ENCODE assay signal across 22 cellular contexts in genomic region chr12:4120316-4120920, GRCh38.
DNase-seq lines count a peak whose midpoint lies in the region; ATAC-seq and TF ChIP-seq lines count a peak whose summit lies in the region.
"Had no signal": no experiment of that assay in that cellular context is flagged by ENCODE, and none has a peak within 500 bp of the region (broad histone marks: within the 10 kb centered on the region; RNA-seq: fewer than 3 reads in every experiment).

No MANE protein-coding gene starts in this region.

- no peak overlapping the region for H2BK5ac ChIP-seq in mesenchymal stem cell (ENCODE audit: low read depth, low read length, poor library complexity, severe bottlenecking)

- 78% methylated on average over 3 of the region's 5 CpGs for WGBS in mesenchymal stem cell

- H3K4me3 Mint-ChIP-seq in stimulated activated naive CD8-positive, alpha-beta T cell treated with anti-CD3 and anti-CD28 coated beads, Interleukin-15, Interleukin-2, amounts not matched to agents 100 ng/mL and 50 ng/mL, for 24 hours: no peak overlapping the region
- no peak overlapping the region for H3K4me3 Mint-ChIP-seq in T-helper 17 cell
- H3K4me3 Mint-ChIP-seq: activated naive CD8-positive, alpha-beta T cell treated with anti-CD3 and anti-CD28 coated beads, Interleukin-2, amount 10 ng/mL, durations not matched to agents 7 days and 5 days; effector memory CD8-positive, alpha-beta T cell had no signal

- H2BK120ac ChIP-seq in mesenchymal stem cell (ENCODE audit: low read depth, low read length): no peak overlapping the region

- H2BK12ac ChIP-seq in mesenchymal stem cell (ENCODE audit: low read length in 2 of 2): no peak overlapping the region

- no peaks in the 10 kb centered on the region for H3K36me3 Mint-ChIP-seq in stimulated activated naive CD8-positive, alpha-beta T cell treated with anti-CD3 and anti-CD28 coated beads, Interleukin-15, Interleukin-2, amounts not matched to agents 100 ng/mL and 50 ng/mL, for 24 hours (ENCODE audit: low read depth)
- H3K36me3 Mint-ChIP-seq in T-helper 17 cell (ENCODE audit: low read depth): no peaks in the 10 kb centered on the region
- H3K36me3 Mint-ChIP-seq: activated naive CD8-positive, alpha-beta T cell treated with anti-CD3 and anti-CD28 coated beads, Interleukin-2, amount 10 ng/mL, durations not matched to agents 7 days and 5 days had no signal

- H3K4me3 ChIP-seq in mesenchymal stem cell (ENCODE audit: insufficient read depth in 1 of 2, low read depth in 1 of 2, low read length in 2 of 2): no peak overlapping the region
- H3K4me3 ChIP-seq in WERI-Rb-1 (ENCODE audit: low read depth, low read length): no peak overlapping the region
- H3K4me3 ChIP-seq: psoas muscle had no signal

- no peak overlapping the region for H4K91ac ChIP-seq in mesenchymal stem cell (ENCODE audit: low read length)

- H3K27ac ChIP-seq in mesenchymal stem cell (ENCODE audit: low read length, poor library complexity, severe bottlenecking) (no peak overlapping the region), WERI-Rb-1 (no peak overlapping the region)
- H3K27ac ChIP-seq: psoas muscle had no signal

- H3K9me3 Mint-ChIP-seq in stimulated activated naive CD8-positive, alpha-beta T cell treated with anti-CD3 and anti-CD28 coated beads, Interleukin-15, Interleukin-2, amounts not matched to agents 100 ng/mL and 50 ng/mL, for 24 hours: no peaks in the 10 kb centered on the region
- H3K9me3 Mint-ChIP-seq: activated naive CD8-positive, alpha-beta T cell treated with anti-CD3 and anti-CD28 coated beads, Interleukin-2, amount 10 ng/mL, durations not matched to agents 7 days and 5 days; effector memory CD8-positive, alpha-beta T cell had no signal

- no peak overlapping the region for H3K9ac ChIP-seq in mesenchymal stem cell (ENCODE audit: low read length)

- no peak overlapping the region for H2AFZ ChIP-seq in mesenchymal stem cell (ENCODE audit: low read depth, low read length)

- H3K4ac ChIP-seq in mesenchymal stem cell (ENCODE audit: low read depth in 1 of 2, low read length in 2 of 2): no peak overlapping the region

- H3K36me3 ChIP-seq in mesenchymal stem cell (ENCODE audit: control insufficient read depth in 1 of 2, insufficient read depth in 2 of 2, low read depth in 1 of 2, low read length in 2 of 2) (no peaks in the 10 kb centered on the region), WERI-Rb-1 (no peaks in the 10 kb centered on the region)

- no peak for ATAC-seq in stimulated activated naive CD8-positive, alpha-beta T cell treated with anti-CD3 and anti-CD28 coated beads, Interleukin-15, Interleukin-2, amounts not matched to agents 100 U/mL and 50 U/mL, for 24 hours
- no peak for ATAC-seq in T-helper 17 cell
- no peak for ATAC-seq in HG02870 (IDR thresholded peaks at IDR 0.05; ENCODE audit: unreplicated experiment)
- ATAC-seq in HG02885 (IDR thresholded peaks at IDR 0.05; ENCODE audit: poor library complexity, unreplicated experiment): no peak
- ATAC-seq: effector memory CD8-positive, alpha-beta T cell; psoas muscle had no signal

- no peaks in the 10 kb centered on the region for H3K27me3 Mint-ChIP-seq in stimulated activated naive CD8-positive, alpha-beta T cell treated with anti-CD3 and anti-CD28 coated beads, Interleukin-15, Interleukin-2, amounts not matched to agents 100 ng/mL and 50 ng/mL, for 24 hours
- no peaks in the 10 kb centered on the region for H3K27me3 Mint-ChIP-seq in T-helper 17 cell
- H3K27me3 Mint-ChIP-seq: activated naive CD8-positive, alpha-beta T cell treated with anti-CD3 and anti-CD28 coated beads, Interleukin-2, amount 10 ng/mL, durations not matched to agents 7 days and 5 days had no signal

- DNase-seq in stimulated activated naive CD8-positive, alpha-beta T cell treated with anti-CD3 and anti-CD28 coated beads, Interleukin-15, Interleukin-2, amounts not matched to agents 100 U/mL and 50 U/mL, for 24 hours: no peak
- no peak for DNase-seq in T-helper 17 cell
- no peak for DNase-seq in mesenchymal stem cell
- DNase-seq in NCI-H82 treated with DMSO at 0.1 percent for 48 hours (lab: John Stamatoyannopoulos, UW; ENCODE audit: unreplicated experiment): no peak
- no peak for DNase-seq in WERI-Rb-1
- DNase-seq: activated naive CD8-positive, alpha-beta T cell treated with anti-CD3 and anti-CD28 coated beads, Interleukin-2, amount 10 ng/mL, durations not matched to agents 7 days and 5 days; activated T-cell treated with anti-CD3 and anti-CD28 coated beads for 4 hours; DMS79; effector memory CD8-positive, alpha-beta T cell; KG1; kidney glomerular epithelial cell; NCI-H1092; NCI-H2081 treated with DMSO at 0.1 percent for 48 hours; NCI-H446 treated with DMSO at 0.1 percent for 48 hours; NK-92 treated with Interleukin-12 subunit alpha and Interleukin-12 subunit beta, amount 100 ng/mL, for 24 hours; psoas muscle; small intestine; stimulated activated naive CD4-positive, alpha-beta T cell treated with Interleukin-2 at 50 U/mL for 16 hours; trophoblast cell had no signal

- H3K27ac Mint-ChIP-seq in stimulated activated naive CD8-positive, alpha-beta T cell treated with anti-CD3 and anti-CD28 coated beads, Interleukin-15, Interleukin-2, amounts not matched to agents 100 ng/mL and 50 ng/mL, for 24 hours: peak overlapping the region; percentile 34
- H3K27ac Mint-ChIP-seq in T-helper 17 cell: peak overlapping the region; percentile 75
- H3K27ac Mint-ChIP-seq: effector memory CD8-positive, alpha-beta T cell had no signal

- no peaks in the 10 kb centered on the region for H3K79me1 ChIP-seq in mesenchymal stem cell (replicated peaks; ENCODE audit: low read length, poor library complexity, severe bottlenecking)

- peaks cover 4 to 56% of the 10 kb centered on the region in 2 experiments for H3K27me3 ChIP-seq in mesenchymal stem cell (ENCODE audit: control insufficient read depth in 1 of 2, insufficient read depth in 1 of 2, low read length in 2 of 2)
- peaks cover 38% of the 10 kb centered on the region for H3K27me3 ChIP-seq in WERI-Rb-1 (ENCODE audit: insufficient read depth, low read depth, severe bottlenecking)

- TF ChIP-seq CTCF in WERI-Rb-1 (IDR thresholded peaks at IDR 0.05; ENCODE audit: low read depth, low read length): no peak

- H3K18ac ChIP-seq in mesenchymal stem cell (ENCODE audit: low read depth in 1 of 2, low read length in 2 of 2): no peak overlapping the region

- H2BK15ac ChIP-seq in mesenchymal stem cell (ENCODE audit: low read depth, poor library complexity, severe bottlenecking): no peak overlapping the region

- no peak overlapping the region for H3K23ac ChIP-seq in mesenchymal stem cell (ENCODE audit: low read length in 2 of 2)

- H3K4me2 ChIP-seq in mesenchymal stem cell (ENCODE audit: low read length, poor library complexity, severe bottlenecking): no peak overlapping the region

- H4K8ac ChIP-seq in mesenchymal stem cell (ENCODE audit: low read length): no peak overlapping the region

- no peaks in the 10 kb centered on the region for H3K9me3 ChIP-seq in T-helper 17 cell (ENCODE audit: control insufficient read depth, low read length, poor library complexity, severe bottlenecking)
- H3K9me3 ChIP-seq in mesenchymal stem cell (ENCODE audit: control insufficient read depth, low read length): no peaks in the 10 kb centered on the region
- H3K9me3 ChIP-seq in WERI-Rb-1 (ENCODE audit: severe bottlenecking): no peaks in the 10 kb centered on the region
- H3K9me3 ChIP-seq: psoas muscle had no signal

- peaks cover 69% of the 10 kb centered on the region for H3K4me1 Mint-ChIP-seq in stimulated activated naive CD8-positive, alpha-beta T cell treated with anti-CD3 and anti-CD28 coated beads, Interleukin-15, Interleukin-2, amounts not matched to agents 100 ng/mL and 50 ng/mL, for 24 hours (ENCODE audit: low read depth)
- H3K4me1 Mint-ChIP-seq in T-helper 17 cell: peaks cover 29% of the 10 kb centered on the region

- no peak overlapping the region for H3K14ac ChIP-seq in mesenchymal stem cell (ENCODE audit: low read length in 2 of 2)

- H3K4me1 ChIP-seq in mesenchymal stem cell (ENCODE audit: control insufficient read depth, insufficient read depth, low read depth, low read length): peaks cover 30% of the 10 kb centered on the region
- H3K4me1 ChIP-seq: psoas muscle had no signal

- H2AK5ac ChIP-seq in mesenchymal stem cell (ENCODE audit: low read length, severe bottlenecking): peak overlapping the region; percentile 24
